In genomic region chr1:38274974-38275373, GRCh38 we compare ENCODE assay signal across 20 cellular contexts.
DNase-seq lines count a peak whose midpoint lies in the region; ATAC-seq and TF ChIP-seq lines count a peak whose summit lies in the region.
"Had no signal": no experiment of that assay in that cellular context is flagged by ENCODE, and none has a peak within 500 bp of the region (broad histone marks: within the 10 kb centered on the region; RNA-seq: fewer than 3 reads in every experiment).

No MANE protein-coding gene starts in this region.

- H3K27ac Mint-ChIP-seq in chondrocyte (ENCODE audit: unreplicated experiment): peak overlapping the region; percentile 17
- no peak overlapping the region for H3K27ac Mint-ChIP-seq in activated T-helper 2 cell treated with anti-CD3 and anti-CD28 coated beads, Interferon-gamma antibody, Interleukin-2, Interleukin-4, amounts not matched to agents 10 μg/mL and 5 μg/mL and 100 μg/mL, durations not matched to agents 14 hours and 24 hours and 36 hours
- H3K27ac Mint-ChIP-seq: activated naive CD4-positive, alpha-beta T cell treated with anti-CD3 and anti-CD28 coated beads, Interleukin-2, amount 50 U/mL, for 72 hours had no signal

- H3K9me3 Mint-ChIP-seq in chondrocyte (ENCODE audit: low read depth): peaks cover 23% of the 10 kb centered on the region
- peaks cover 17% of the 10 kb centered on the region for H3K9me3 Mint-ChIP-seq in activated T-helper 2 cell treated with anti-CD3 and anti-CD28 coated beads, Interferon-gamma antibody, Interleukin-2, Interleukin-4, amounts not matched to agents 10 μg/mL and 5 μg/mL and 100 μg/mL, durations not matched to agents 14 hours and 24 hours and 36 hours

- peaks cover 5% of the 10 kb centered on the region for H3K27me3 Mint-ChIP-seq in chondrocyte (ENCODE audit: low read depth)
- H3K27me3 Mint-ChIP-seq in activated T-helper 2 cell treated with anti-CD3 and anti-CD28 coated beads, Interferon-gamma antibody, Interleukin-2, Interleukin-4, amounts not matched to agents 10 μg/mL and 5 μg/mL and 100 μg/mL, durations not matched to agents 14 hours and 24 hours and 36 hours (ENCODE audit: low read depth): peaks cover 6% of the 10 kb centered on the region

- in situ Hi-C loops in G401 (cut with HindIII; ENCODE audit: low sequenced_read_pairs): no loop called here

- H3K36me3 Mint-ChIP-seq in chondrocyte (ENCODE audit: low read depth): peaks cover 8% of the 10 kb centered on the region
- peaks cover 2% of the 10 kb centered on the region for H3K36me3 Mint-ChIP-seq in activated T-helper 2 cell treated with anti-CD3 and anti-CD28 coated beads, Interferon-gamma antibody, Interleukin-2, Interleukin-4, amounts not matched to agents 10 μg/mL and 5 μg/mL and 100 μg/mL, durations not matched to agents 14 hours and 24 hours and 36 hours (ENCODE audit: low read depth)

- intact Hi-C loops in activated T-helper 2 cell treated with anti-CD3 and anti-CD28 coated beads, Interferon-gamma antibody, Interleukin-2, Interleukin-4, amounts not matched to agents 10 μg/mL and 5 μg/mL and 100 μg/mL, durations not matched to agents 14 hours and 24 hours and 36 hours (cut with micrococcal nuclease): no loop called here

- TF ChIP-seq CTCF in chondrocyte (IDR thresholded peaks at IDR 0.05): no peak
- no peak for TF ChIP-seq CTCF in foreskin keratinocyte (conservative IDR thresholded peaks at IDR 0.05)

- H3K27ac ChIP-seq in foreskin keratinocyte: no peak overlapping the region
- H3K27ac ChIP-seq: pancreas, uterus had no signal

- peak; percentile 9 for DNase-seq in G401 (ENCODE audit: low spot score)
- DNase-seq in chondrocyte (ENCODE audit: low spot score): no peak
- peak; percentile 15 for DNase-seq in kidney tubule cell (ENCODE audit: low spot score)
- DNase-seq in renal cortical epithelial cell (ENCODE audit: low read depth): peak; percentile 1
- DNase-seq in activated T-helper 2 cell treated with anti-CD3 and anti-CD28 coated beads, Interferon-gamma antibody, Interleukin-2, Interleukin-4, amounts not matched to agents 10 μg/mL and 5 μg/mL and 100 μg/mL, durations not matched to agents 14 hours and 24 hours and 36 hours (ENCODE audit: low spot score): no peak
- no peak for DNase-seq in foreskin keratinocyte
- no peak for DNase-seq in GM19240 (ENCODE audit: insufficient read length, low spot score)
- DNase-seq: activated T-cell treated with anti-CD3 and anti-CD28 coated beads, Interleukin-2, amount 50 U/mL, for 1 hour; COR-L47; foreskin melanocyte; GF-D8; HCEC 1CT; NCI-H2227 treated with DMSO at 0.1 percent for 48 hours; NK-92 treated with Interleukin-12 subunit alpha and Interleukin-12 subunit beta, amount 100 ng/mL, for 24 hours; RPMI8226; stimulated activated naive CD8-positive, alpha-beta T cell treated with anti-CD3 and anti-CD28 coated beads, Interleukin-15, amount 100 ng/mL, for 72 hours; uterus had no signal

- no peak overlapping the region for H3K4me3 Mint-ChIP-seq in chondrocyte (ENCODE audit: unreplicated experiment)
- H3K4me3 Mint-ChIP-seq in activated T-helper 2 cell treated with anti-CD3 and anti-CD28 coated beads, Interferon-gamma antibody, Interleukin-2, Interleukin-4, amounts not matched to agents 10 μg/mL and 5 μg/mL and 100 μg/mL, durations not matched to agents 14 hours and 24 hours and 36 hours (ENCODE audit: low read depth): no peak overlapping the region
- H3K4me3 Mint-ChIP-seq: stimulated activated naive CD8-positive, alpha-beta T cell treated with anti-CD3 and anti-CD28 coated beads, Interleukin-15, amount 100 ng/mL, for 72 hours had no signal

- no peaks in the 10 kb centered on the region for H3K27me3 ChIP-seq in foreskin keratinocyte
- H3K27me3 ChIP-seq: pancreas, uterus had no signal

- H3K4me1 Mint-ChIP-seq in chondrocyte (ENCODE audit: low read depth): peaks cover 3% of the 10 kb centered on the region
- no peaks in the 10 kb centered on the region for H3K4me1 Mint-ChIP-seq in activated T-helper 2 cell treated with anti-CD3 and anti-CD28 coated beads, Interferon-gamma antibody, Interleukin-2, Interleukin-4, amounts not matched to agents 10 μg/mL and 5 μg/mL and 100 μg/mL, durations not matched to agents 14 hours and 24 hours and 36 hours (ENCODE audit: low read depth)
- H3K4me1 Mint-ChIP-seq: stimulated activated naive CD8-positive, alpha-beta T cell treated with anti-CD3 and anti-CD28 coated beads, Interleukin-15, amount 100 ng/mL, for 72 hours had no signal

- no peak for ATAC-seq in foreskin keratinocyte
- no peak for ATAC-seq in GM21825 (IDR thresholded peaks at IDR 0.05; ENCODE audit: unreplicated experiment)
- ATAC-seq: activated naive CD4-positive, alpha-beta T cell treated with anti-CD3 and anti-CD28 coated beads, Interleukin-2, amount 50 U/mL, for 72 hours; stimulated activated naive CD8-positive, alpha-beta T cell treated with anti-CD3 and anti-CD28 coated beads, Interleukin-15, amount 100 ng/mL, for 72 hours had no signal

- H3K4me1 ChIP-seq in foreskin keratinocyte: no peaks in the 10 kb centered on the region
- H3K4me1 ChIP-seq: pancreas, uterus had no signal

Comparison
In these comparisons a context has a peak if more than half of its experiments do, and no peak if none do; other contexts are left out.
1. DNase-seq: peak in G401 (single experiment), kidney tubule cell (single experiment) and renal cortical epithelial cell (single experiment); none in chondrocyte (single experiment), activated T-helper 2 cell treated with anti-CD3 and anti-CD28 coated beads, Interferon-gamma antibody, Interleukin-2, Interleukin-4, amounts not matched to agents 10 μg/mL and 5 μg/mL and 100 μg/mL, durations not matched to agents 14 hours and 24 hours and 36 hours (single experiment), foreskin keratinocyte (0 of 2) and GM19240 (single experiment).